ENCODE assay signal across 10 cellular contexts in the genomic region with DNA sequence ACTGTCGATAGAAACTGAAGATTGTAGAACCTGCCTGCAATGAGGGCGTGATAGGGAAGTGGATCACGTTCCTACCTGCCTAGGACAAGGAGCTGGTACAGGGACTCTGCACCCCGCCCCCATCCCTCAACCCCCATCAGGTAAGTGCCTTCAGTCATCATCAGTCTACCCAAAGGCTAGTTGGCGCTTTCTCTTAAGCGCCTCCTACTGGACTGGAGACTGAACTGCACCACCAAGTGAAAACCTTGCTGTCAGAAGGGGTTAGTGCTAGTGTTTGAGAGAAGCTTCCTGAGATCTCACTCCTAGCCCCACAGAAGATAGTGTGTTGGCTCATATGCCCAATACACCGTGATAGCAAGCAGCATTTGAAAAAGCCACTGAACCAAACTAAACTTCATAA.
DNase-seq lines count a peak whose midpoint lies in the region; ATAC-seq and TF ChIP-seq lines count a peak whose summit lies in the region.
"Had no signal": no experiment of that assay in that cellular context is flagged by ENCODE, and none has a peak within 500 bp of the region (broad histone marks: within the 10 kb centered on the region; RNA-seq: fewer than 3 reads in every experiment).

No MANE protein-coding gene starts in this region.

- no peak overlapping the region for H3K4me3 Mint-ChIP-seq in natural killer cell treated with Interleukin-12 subunit alpha and Interleukin-12 subunit beta and Interleukin-15 and Interleukin-18, amount 100 ng/mL, for 72 hours

- peaks cover 18% of the 10 kb centered on the region for H3K9me3 Mint-ChIP-seq in natural killer cell treated with Interleukin-12 subunit alpha and Interleukin-12 subunit beta and Interleukin-15 and Interleukin-18, amount 100 ng/mL, for 72 hours

- H3K36me3 Mint-ChIP-seq in natural killer cell treated with Interleukin-12 subunit alpha and Interleukin-12 subunit beta and Interleukin-15 and Interleukin-18, amount 100 ng/mL, for 72 hours, result no peaks in the 10 kb centered on the region

- peak; percentile 88 for ATAC-seq in GM19438 (IDR thresholded peaks at IDR 0.05; ENCODE audit: low read depth, unreplicated experiment)
- peak; percentile 80 for ATAC-seq in HG03469 (IDR thresholded peaks at IDR 0.05; ENCODE audit: unreplicated experiment)
- no peak for ATAC-seq in natural killer cell treated with Interleukin-12 subunit alpha and Interleukin-12 subunit beta and Interleukin-15 and Interleukin-18, amount 100 ng/mL, for 72 hours
- ATAC-seq: gastroesophageal sphincter had no signal

- TF ChIP-seq CTCF in epithelial cell of proximal tubule (conservative IDR thresholded peaks at IDR 0.05; ENCODE audit: low read depth, low read length), result peak; percentile 52

- peak; percentile 47 for DNase-seq in ELF-1 (ENCODE audit: low read depth, low spot score)
- DNase-seq in epithelial cell of proximal tubule (ENCODE audit: low read depth), result no peak
- DNase-seq in EL, result no peak
- no peak for DNase-seq in activated T-cell treated with anti-CD3 and anti-CD28 coated beads, Interleukin-2, amount 50 U/mL, for 1 hour
- no peak for DNase-seq in inferior parietal cortex (ENCODE audit: extremely low spot score)
- no peak for DNase-seq in natural killer cell treated with Interleukin-12 subunit alpha and Interleukin-12 subunit beta and Interleukin-15 and Interleukin-18, amount 100 ng/mL, for 72 hours (ENCODE audit: low spot score)

- H3K4me1 Mint-ChIP-seq in natural killer cell treated with Interleukin-12 subunit alpha and Interleukin-12 subunit beta and Interleukin-15 and Interleukin-18, amount 100 ng/mL, for 72 hours (ENCODE audit: low read depth in 2 of 2), result no peaks in the 10 kb centered on the region

- H3K27me3 Mint-ChIP-seq in natural killer cell treated with Interleukin-12 subunit alpha and Interleukin-12 subunit beta and Interleukin-15 and Interleukin-18, amount 100 ng/mL, for 72 hours, result no peaks in the 10 kb centered on the region

- no peak overlapping the region for H3K27ac Mint-ChIP-seq in natural killer cell treated with Interleukin-12 subunit alpha and Interleukin-12 subunit beta and Interleukin-15 and Interleukin-18, amount 100 ng/mL, for 72 hours

- no peak overlapping the region for H3K4me3 ChIP-seq in epithelial cell of proximal tubule (ENCODE audit: low read depth, low read length)
- H3K4me3 ChIP-seq: gastroesophageal sphincter, HAP-1 had no signal

Comparison
In these comparisons a context has a peak if more than half of its experiments do, and no peak if none do; other contexts are left out.
1. ATAC-seq: peak in GM19438 (single experiment) and HG03469 (single experiment); none in natural killer cell treated with Interleukin-12 subunit alpha and Interleukin-12 subunit beta and Interleukin-15 and Interleukin-18, amount 100 ng/mL, for 72 hours (0 of 2).